28 cellular contexts compared by ENCODE assay signal in the genomic region with DNA sequence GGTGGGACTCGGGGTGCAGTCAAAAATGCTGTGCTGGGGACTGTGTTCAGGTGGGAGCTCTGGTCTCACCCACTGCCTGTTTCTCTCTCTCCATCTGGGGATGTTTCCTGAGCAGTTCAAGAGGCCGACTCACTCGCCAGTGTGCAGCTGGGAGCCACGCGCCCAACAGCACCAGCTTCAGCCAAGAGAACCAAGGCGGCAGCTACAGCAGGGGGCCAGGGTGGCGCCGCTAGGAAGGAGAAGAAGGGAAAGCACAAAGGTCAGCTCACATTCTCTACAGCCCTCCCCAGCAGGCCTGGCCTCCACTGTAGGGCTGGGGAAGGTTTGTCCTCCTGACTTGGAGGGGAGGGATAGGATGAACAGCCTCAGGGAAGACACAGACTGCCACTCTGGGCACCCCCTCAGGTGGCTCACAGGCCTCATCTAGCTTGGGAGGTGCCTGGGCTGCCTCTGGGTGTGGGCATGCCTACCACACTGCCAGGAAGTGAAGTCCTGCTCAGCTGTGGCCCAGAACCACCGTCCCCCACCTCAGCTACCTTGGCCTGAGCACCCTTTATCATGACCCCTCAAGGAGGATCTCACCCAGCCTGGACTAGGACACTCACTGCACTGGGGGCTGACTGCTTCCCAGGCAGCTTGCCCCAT. TPM values are rescaled to one million over a fixed set of nuclear protein-coding genes. Genes with fewer than 3 reads are reported as not detected.
DNase-seq lines count a peak whose midpoint lies in the region; FAIRE-seq and TF ChIP-seq lines count a peak whose summit lies in the region.
"Had no signal": no experiment of that assay in that cellular context is flagged by ENCODE, and none has a peak within 500 bp of the region (broad histone marks: within the 10 kb centered on the region; RNA-seq: fewer than 3 reads in every experiment).

No MANE protein-coding gene starts in this region.

- H3K4me1 ChIP-seq in hepatocyte (ENCODE audit: insufficient read depth) (no peaks in the 10 kb centered on the region), small intestine (ENCODE audit: control insufficient read depth in 2 of 2, insufficient read depth in 1 of 2, low read depth in 1 of 2, low read length in 1 of 2) (peaks cover 0 to 5% of the 10 kb centered on the region in 2 donors), PC-9 (replicated peaks; ENCODE audit: insufficient read depth) (no peaks in the 10 kb centered on the region)
- H3K4me1 ChIP-seq: A549, body of pancreas, gastrocnemius medialis had no signal

- H3F3A ChIP-seq in PC-9 (ENCODE audit: insufficient read depth, low read depth) = no peaks in the 10 kb centered on the region

- TF ChIP-seq CTCF in hepatocyte (IDR thresholded peaks at IDR 0.05; ENCODE audit: poor library complexity) (no peak), PC-9 (conservative IDR thresholded peaks at IDR 0.05) (no peak), GM13977 (IDR thresholded peaks at IDR 0.05; ENCODE audit: extremely low read depth, insufficient read depth, missing control alignments) (no peak)

- no TSS peak for BruUV-seq in PC-9 (replicated peaks; lab: Mats Ljungman, UMichigan)

- H3K27ac ChIP-seq in hepatocyte (no peak overlapping the region), small intestine (ENCODE audit: low read depth in 1 of 2, low read length in 1 of 2) (peak overlapping the region in 1 of 2 donors; percentile 34), PC-9 (no peak overlapping the region)
- H3K27ac ChIP-seq: A549, adrenal gland, body of pancreas, gastrocnemius medialis, vagina, WERI-Rb-1 had no signal

- no peak overlapping the region for H3K4me2 ChIP-seq in hepatocyte
- no peak overlapping the region for H3K4me2 ChIP-seq in PC-9
- H3K4me2 ChIP-seq: A549 had no signal

- peak; percentile 45 for DNase-seq in activated effector memory CD4-positive, alpha-beta T cell treated with anti-CD3 and anti-CD28 coated beads, Interleukin-2, amount 50 U/mL, for 16 hours
- DNase-seq in activated effector memory CD4-positive, alpha-beta T cell treated with Interleukin-2 at 50 U/mL for 16 hours = no peak
- DNase-seq in NCI-H69 (lab: John Stamatoyannopoulos, UW) = peak; percentile 28
- peak; percentile 39 for DNase-seq in hepatocyte (ENCODE audit: low spot score)
- peak; percentile 67 for DNase-seq in small intestine
- DNase-seq in PC-9 = no peak
- DNase-seq in GM13977 (ENCODE audit: low spot score) = no peak
- no peak for DNase-seq in NCI-H2171 treated with DMSO at 0.1 percent for 48 hours (lab: John Stamatoyannopoulos, UW)
- DNase-seq: activated CD4-positive, alpha-beta T cell treated with anti-CD3 and anti-CD28 coated beads for 4 hours; activated naive CD4-positive, alpha-beta T cell treated with Interleukin-2 at 50 U/mL for 16 hours; CD4-positive, alpha-beta memory T cell; gastrocnemius medialis; GOT3; hippocampal formation; NCI-H1417 treated with DMSO at 0.1 percent for 48 hours; NCI-H2081 treated with DMSO at 0.1 percent for 48 hours; NCI-H774; nephron progenitor cell; RPMI8226; stimulated activated naive CD4-positive, alpha-beta T cell treated with Interleukin-2 at 50 U/mL for 16 hours; T1000; WERI-Rb-1 had no signal

- H2AFZ ChIP-seq in hepatocyte (no peak overlapping the region), PC-9 (no peak overlapping the region)

- intact Hi-C loops in PC-9 (cut with micrococcal nuclease; ENCODE audit: unreplicated experiment) = no loop called here

- no peaks in the 10 kb centered on the region for H3K36me3 ChIP-seq in hepatocyte (replicated peaks; ENCODE audit: insufficient read depth, low read depth)
- H3K36me3 ChIP-seq in small intestine (ENCODE audit: control insufficient read depth in 2 of 2, insufficient read depth in 2 of 2, low read length in 2 of 2) = no peaks in the 10 kb centered on the region
- no peaks in the 10 kb centered on the region for H3K36me3 ChIP-seq in PC-9 (ENCODE audit: low read depth)
- H3K36me3 ChIP-seq: gastrocnemius medialis had no signal

- H4K20me1 ChIP-seq in hepatocyte (ENCODE audit: insufficient read depth, poor library complexity, severe bottlenecking) (no peaks in the 10 kb centered on the region), PC-9 (ENCODE audit: insufficient read depth) (no peaks in the 10 kb centered on the region)

- H3K9me3 ChIP-seq in hepatocyte (ENCODE audit: low read depth) = no peaks in the 10 kb centered on the region
- H3K9me3 ChIP-seq in small intestine (ENCODE audit: control insufficient read depth, low read depth) = no peaks in the 10 kb centered on the region
- H3K9me3 ChIP-seq in PC-9 (ENCODE audit: insufficient read depth, low read depth) = no peaks in the 10 kb centered on the region
- H3K9me3 ChIP-seq: A549, adrenal gland, body of pancreas, gastrocnemius medialis, vagina had no signal

- H3K9me2 ChIP-seq in hepatocyte (replicated peaks; ENCODE audit: insufficient read depth) (no peaks in the 10 kb centered on the region), PC-9 (ENCODE audit: insufficient read depth) (no peaks in the 10 kb centered on the region)

- in situ Hi-C loops in GM13977 (cut with MboI; ENCODE audit: low pct_unique_long_range_greater_than_20kb, low sequenced_read_pairs, unreplicated experiment) = no loop called here

- H3K79me2 ChIP-seq in hepatocyte = no peaks in the 10 kb centered on the region
- H3K79me2 ChIP-seq in PC-9 (ENCODE audit: low read depth) = no peaks in the 10 kb centered on the region

- POLR2A ChIA-PET in PC-9 (lab: Charles Lee; ENCODE audit: unreplicated experiment) = no interaction called here

- FAIRE-seq in small intestine (lab: Jason Lieb, UNC) = no peak
- FAIRE-seq: A549, D721Med, endothelial cell of umbilical vein had no signal

- H3K4me3 ChIP-seq in hepatocyte (no peak overlapping the region), small intestine (ENCODE audit: low read depth in 1 of 2, low read length in 2 of 2) (no peak overlapping the region), PC-9 (no peak overlapping the region)
- H3K4me3 ChIP-seq: A549, adrenal gland, body of pancreas, gastrocnemius medialis, vagina had no signal

- WGBS in hepatocyte (ENCODE audit: low lambda C conversion rate, missing lambda C conversion rate) = 84% methylated on average over 9 of the region's 9 CpGs
- WGBS in small intestine, 3 donors = 42 to 66% (median 57%) methylated on average over 6 to 9 of the region's 9 CpGs

- CTCF ChIA-PET in PC-9 (lab: Charles Lee) = no interaction called here

- H3K27me3 ChIP-seq in hepatocyte (no peaks in the 10 kb centered on the region), small intestine (ENCODE audit: control insufficient read depth in 2 of 2, insufficient read depth in 2 of 2, low read length in 2 of 2) (no peaks in the 10 kb centered on the region), PC-9 (ENCODE audit: insufficient read depth, low read depth) (no peaks in the 10 kb centered on the region)
- H3K27me3 ChIP-seq: adrenal gland, body of pancreas, gastrocnemius medialis, vagina had no signal

RNA-seq across cellular contexts. Expression of a gene that starts 13.0 kb away (rescaled TPM):
- total RNA-seq in hepatocyte (14.9 and 18.7 TPM in 2 replicates), PC-9 (2021) (not detected in 2 replicates)
- polyA plus RNA-seq in hepatocyte (4.8 and 5.0 TPM in 2 replicates), small intestine (1 to 10 TPM in 1 of 3 donors, under 1 TPM in 1, not detected in 1; 0.54 to 3.5 TPM)

Comparison
In these comparisons a context has a peak if more than half of its experiments do, and no peak if none do; other contexts are left out.
1. DNase-seq: peak in activated effector memory CD4-positive, alpha-beta T cell treated with anti-CD3 and anti-CD28 coated beads, Interleukin-2, amount 50 U/mL, for 16 hours (single experiment), NCI-H69 (single experiment), hepatocyte (single experiment) and small intestine (single experiment); none in activated effector memory CD4-positive, alpha-beta T cell treated with Interleukin-2 at 50 U/mL for 16 hours (single experiment), PC-9 (0 of 2), GM13977 (single experiment) and NCI-H2171 treated with DMSO at 0.1 percent for 48 hours (single experiment).
2. RNA of a gene that starts 13.0 kb away (total RNA-seq): 14.9 to 18.7 TPM in hepatocyte; not detected in PC-9; every median in the first group is over 10 times any median in the second.